ENCODE assay signal across 8 cellular contexts in the genomic region with DNA sequence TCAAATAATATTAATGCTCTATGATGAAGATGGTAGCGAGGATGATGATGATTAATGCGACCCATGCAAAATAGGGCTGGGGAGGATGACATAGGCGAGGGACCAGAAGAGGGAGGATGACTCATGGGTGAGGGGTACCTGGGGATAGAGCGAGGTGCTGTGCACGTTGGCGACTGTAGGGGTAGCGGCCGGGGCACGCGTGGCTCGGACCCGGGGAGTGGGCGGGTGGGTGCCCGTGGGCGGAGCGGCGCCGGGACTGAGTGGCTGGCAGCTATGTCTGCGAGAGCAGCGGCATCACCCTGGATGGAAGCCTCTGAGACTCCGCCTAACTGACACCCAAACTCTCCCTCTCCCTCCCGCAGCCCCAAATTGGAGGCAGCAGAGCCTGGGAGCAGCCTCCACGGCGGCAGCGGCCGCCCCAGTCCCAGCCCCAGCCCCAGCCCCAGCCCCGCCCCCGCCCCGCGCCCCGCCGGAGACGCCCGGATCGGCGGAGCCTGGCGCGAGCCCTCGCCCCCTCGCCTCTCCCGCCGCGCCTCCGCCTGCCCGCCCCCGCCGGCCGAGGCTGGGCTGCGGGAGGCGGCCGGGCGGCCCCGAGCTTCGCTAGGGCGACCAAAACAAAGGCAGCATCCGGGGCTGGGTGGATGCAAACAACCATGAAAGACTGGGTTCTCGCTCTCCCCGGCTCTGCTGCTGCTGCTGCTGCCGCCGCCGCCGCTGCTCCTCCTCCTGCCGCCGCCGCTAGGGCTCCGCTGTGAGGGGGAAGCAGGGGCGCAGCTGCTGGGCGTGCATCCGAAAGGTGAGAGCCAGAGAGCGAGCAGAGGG. TPM values are rescaled to one million over a fixed set of nuclear protein-coding genes. Genes with fewer than 3 reads are reported as not detected.
A peak's percentile ranks its signal among the peaks of the same experiment; 100 is the strongest.
DNase-seq lines count a peak whose midpoint lies in the region; ATAC-seq and TF ChIP-seq lines count a peak whose summit lies in the region.

A gene with protein sequence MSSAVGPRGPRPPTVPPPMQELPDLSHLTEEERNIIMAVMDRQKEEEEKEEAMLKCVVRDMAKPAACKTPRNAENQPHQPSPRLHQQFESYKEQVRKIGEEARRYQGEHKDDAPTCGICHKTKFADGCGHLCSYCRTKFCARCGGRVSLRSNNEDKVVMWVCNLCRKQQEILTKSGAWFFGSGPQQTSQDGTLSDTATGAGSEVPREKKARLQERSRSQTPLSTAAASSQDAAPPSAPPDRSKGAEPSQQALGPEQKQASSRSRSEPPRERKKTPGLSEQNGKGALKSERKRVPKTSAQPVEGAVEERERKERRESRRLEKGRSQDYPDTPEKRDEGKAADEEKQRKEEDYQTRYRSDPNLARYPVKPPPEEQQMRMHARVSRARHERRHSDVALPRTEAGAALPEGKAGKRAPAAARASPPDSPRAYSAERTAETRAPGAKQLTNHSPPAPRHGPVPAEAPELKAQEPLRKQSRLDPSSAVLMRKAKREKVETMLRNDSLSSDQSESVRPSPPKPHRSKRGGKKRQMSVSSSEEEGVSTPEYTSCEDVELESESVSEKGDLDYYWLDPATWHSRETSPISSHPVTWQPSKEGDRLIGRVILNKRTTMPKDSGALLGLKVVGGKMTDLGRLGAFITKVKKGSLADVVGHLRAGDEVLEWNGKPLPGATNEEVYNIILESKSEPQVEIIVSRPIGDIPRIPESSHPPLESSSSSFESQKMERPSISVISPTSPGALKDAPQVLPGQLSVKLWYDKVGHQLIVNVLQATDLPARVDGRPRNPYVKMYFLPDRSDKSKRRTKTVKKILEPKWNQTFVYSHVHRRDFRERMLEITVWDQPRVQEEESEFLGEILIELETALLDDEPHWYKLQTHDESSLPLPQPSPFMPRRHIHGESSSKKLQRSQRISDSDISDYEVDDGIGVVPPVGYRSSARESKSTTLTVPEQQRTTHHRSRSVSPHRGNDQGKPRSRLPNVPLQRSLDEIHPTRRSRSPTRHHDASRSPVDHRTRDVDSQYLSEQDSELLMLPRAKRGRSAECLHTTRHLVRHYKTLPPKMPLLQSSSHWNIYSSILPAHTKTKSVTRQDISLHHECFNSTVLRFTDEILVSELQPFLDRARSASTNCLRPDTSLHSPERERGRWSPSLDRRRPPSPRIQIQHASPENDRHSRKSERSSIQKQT (N-terminal part only) (plus strand): TSS at position 367 of the 822 bp plus-strand sequence. CDS start 474 bp downstream, outside the sequence.

- ATAC-seq in GM19397 (IDR thresholded peaks at IDR 0.05; ENCODE audit: unreplicated experiment) (peak; percentile 87), HG03460 (IDR thresholded peaks at IDR 0.05; ENCODE audit: unreplicated experiment) (peak; percentile 68)

- H3K27me3 Mint-ChIP-seq in glutamatergic neuron (ENCODE audit: unreplicated experiment), result peaks cover 6% of the 10 kb centered on the region

- peaks cover 11% of the 10 kb centered on the region for H3K4me1 Mint-ChIP-seq in glutamatergic neuron (ENCODE audit: low read depth, unreplicated experiment)

- peak; percentile 14 for TF ChIP-seq CTCF in glutamatergic neuron (IDR thresholded peaks at IDR 0.05; ENCODE audit: partially characterized antibody, unreplicated experiment)

- H3K9me3 Mint-ChIP-seq in glutamatergic neuron (ENCODE audit: unreplicated experiment), result peaks cover 5% of the 10 kb centered on the region

- H3K27ac Mint-ChIP-seq in glutamatergic neuron (ENCODE audit: unreplicated experiment), result peak within 1 kb of the TSS; percentile 92

- peak within 1 kb of the TSS; percentile 97 for H3K4me3 Mint-ChIP-seq in glutamatergic neuron (ENCODE audit: unreplicated experiment)

- DNase-seq in DMS53 treated with DMSO at 0.1 percent for 48 hours (lab: John Stamatoyannopoulos, UW; ENCODE audit: unreplicated experiment), result peak; percentile 41
- peak; percentile 18 for DNase-seq in SW480 (ENCODE audit: low spot score)
- peak; percentile 87 for DNase-seq in glutamatergic neuron
- DNase-seq in renal cortical epithelial cell (ENCODE audit: low read depth), result no peak
- no peak for DNase-seq in A172 (ENCODE audit: low spot score)
- no peak for DNase-seq in activated CD4-positive, alpha-beta T cell treated with anti-CD3 and anti-CD28 coated beads for 4 hours

- H3K36me3 Mint-ChIP-seq in glutamatergic neuron (ENCODE audit: unreplicated experiment), result no peaks in the 10 kb centered on the region

RNA-seq across cellular contexts. Expression of the gene that starts here (rescaled TPM):
- total RNA-seq in glutamatergic neuron (ENCODE audit: unreplicated experiment) (12.3 TPM), renal cortical epithelial cell (21.7 and 29.5 TPM in 2 replicates)
- not detected in 2 replicates for total RNA-seq in A172 (2014; rRNA removed; shearing (Covaris generic))

Comparison
In these comparisons a context has a peak if more than half of its experiments do, and no peak if none do; other contexts are left out.
1. RNA of the gene that starts here (total RNA-seq): 21.7 to 29.5 TPM in renal cortical epithelial cell and 12.3 TPM in glutamatergic neuron (single experiment); not detected in A172; every median in the first group is over 10 times any median in the second.
2. DNase-seq: peak in DMS53 treated with DMSO at 0.1 percent for 48 hours (single experiment), SW480 (single experiment) and glutamatergic neuron (single experiment); none in renal cortical epithelial cell (single experiment), A172 (single experiment) and activated CD4-positive, alpha-beta T cell treated with anti-CD3 and anti-CD28 coated beads for 4 hours (0 of 2).